ENCODE assay signal across 17 cellular contexts in genomic region chr4:168593399-168593798, GRCh38.
DNase-seq lines count a peak whose midpoint lies in the region; ATAC-seq and TF ChIP-seq lines count a peak whose summit lies in the region.
"Had no signal": no experiment of that assay in that cellular context is flagged by ENCODE, and none has a peak within 500 bp of the region (broad histone marks: within the 10 kb centered on the region; RNA-seq: fewer than 3 reads in every experiment).

No MANE protein-coding gene starts in this region.

- no peaks in the 10 kb centered on the region for H3K9me3 Mint-ChIP-seq in naive thymus-derived CD8-positive, alpha-beta T cell
- H3K9me3 Mint-ChIP-seq: CD14-positive monocyte had no signal

- DNase-seq in NCI-H1436 treated with DMSO at 0.1 percent for 48 hours (lab: John Stamatoyannopoulos, UW) (peak; percentile 9), NCI-H1436 (lab: John Stamatoyannopoulos, UW) (no peak), NCI-H226 (peak; percentile 37), choroid plexus epithelial cell (ENCODE audit: low read depth) (peak; percentile 34), DMS79 treated with DMSO at 0.1 percent for 48 hours (lab: John Stamatoyannopoulos, UW) (no peak), COLO668 (lab: John Stamatoyannopoulos, UW; ENCODE audit: unreplicated experiment) (no peak)
- DNase-seq in naive thymus-derived CD8-positive, alpha-beta T cell = no peak
- DNase-seq: GM23248, NCI-H1048, NCI-H2029, NCI-H2227 treated with DMSO at 0.1 percent for 48 hours, NCI-H526 had no signal

- H3K27ac ChIP-seq in skin epidermis = peak overlapping the region in 12 of 21 experiments; percentile 16 to 69 (median 46)
- H3K27ac ChIP-seq: GM23248, SK-N-MC had no signal

- H3K4me1 Mint-ChIP-seq in naive thymus-derived CD8-positive, alpha-beta T cell = peaks cover 0 to 2% (median 0%) of the 10 kb centered on the region in 4 donors
- H3K4me1 Mint-ChIP-seq: CD14-positive monocyte had no signal

- no peak for ATAC-seq in naive thymus-derived CD8-positive, alpha-beta T cell
- ATAC-seq: K562, Right ventricle myocardium inferior had no signal

- H3K27ac Mint-ChIP-seq in naive thymus-derived CD8-positive, alpha-beta T cell = no peak overlapping the region
- H3K27ac Mint-ChIP-seq: CD14-positive monocyte had no signal

- H3K36me3 Mint-ChIP-seq in naive thymus-derived CD8-positive, alpha-beta T cell = no peaks in the 10 kb centered on the region
- H3K36me3 Mint-ChIP-seq: CD14-positive monocyte had no signal

- TF ChIP-seq CTCF in choroid plexus epithelial cell (conservative IDR thresholded peaks at IDR 0.05; ENCODE audit: low read depth, low read length) = no peak

- H3K27me3 Mint-ChIP-seq in naive thymus-derived CD8-positive, alpha-beta T cell = peaks cover 0 to 7% (median 2%) of the 10 kb centered on the region in 5 donors

- no peak overlapping the region for H3K4me3 Mint-ChIP-seq in naive thymus-derived CD8-positive, alpha-beta T cell
- H3K4me3 Mint-ChIP-seq: CD14-positive monocyte had no signal

- H3K4me3 ChIP-seq in choroid plexus epithelial cell (ENCODE audit: low read depth, low read length) (no peak overlapping the region), skin epidermis (no peak overlapping the region)
- H3K4me3 ChIP-seq: GM23248, K562, SK-N-MC had no signal

- POLR2A ChIA-PET in naive thymus-derived CD8-positive, alpha-beta T cell (lab: Charles Lee) = no interaction called here

Comparison
In these comparisons a context has a peak if more than half of its experiments do, and no peak if none do; other contexts are left out.
1. DNase-seq: peak in NCI-H1436 treated with DMSO at 0.1 percent for 48 hours (single experiment), NCI-H226 (single experiment) and choroid plexus epithelial cell (single experiment); none in NCI-H1436 (single experiment), DMS79 treated with DMSO at 0.1 percent for 48 hours (single experiment), naive thymus-derived CD8-positive, alpha-beta T cell (0 of 10) and COLO668 (single experiment).